Comparison of ENCODE assay signal across 19 cellular contexts in genomic region chr10:31343551-31343950, GRCh38. TPM values are rescaled to one million over a fixed set of nuclear protein-coding genes. Genes with fewer than 3 reads are reported as not detected.
A peak's percentile ranks its signal among the peaks of the same experiment; 100 is the strongest.
DNase-seq lines count a peak whose midpoint lies in the region; ATAC-seq and TF ChIP-seq lines count a peak whose summit lies in the region.
"Had no signal": no experiment of that assay in that cellular context is flagged by ENCODE, and none has a peak within 500 bp of the region (broad histone marks: within the 10 kb centered on the region; RNA-seq: fewer than 3 reads in every experiment).

No MANE protein-coding gene starts in this region.

- no peak for TF ChIP-seq POLR2A in right lobe of liver (IDR thresholded peaks at IDR 0.05)

- H3K27me3 ChIP-seq in left ventricle myocardium inferior (ENCODE audit: low read depth) = no peaks in the 10 kb centered on the region
- no peaks in the 10 kb centered on the region for H3K27me3 ChIP-seq in right atrium auricular region
- no peaks in the 10 kb centered on the region for H3K27me3 ChIP-seq in right lobe of liver

- intact Hi-C loops in left ventricle myocardium inferior (cut with micrococcal nuclease) (no loop called here), right lobe of liver (cut with DNase I) (no loop called here)

- ATAC-seq in right lobe of liver (peak; percentile 79 to 89 (median 83)), GM21526 (IDR thresholded peaks at IDR 0.05; ENCODE audit: low FRiP score, unreplicated experiment) (no peak), HG02884 (IDR thresholded peaks at IDR 0.05; ENCODE audit: unreplicated experiment) (no peak)

- peaks cover 84% of the 10 kb centered on the region for H3K4me1 ChIP-seq in left ventricle myocardium inferior
- peaks cover 0 to 42% of the 10 kb centered on the region in 2 donors for H3K4me1 ChIP-seq in right atrium auricular region
- peaks cover 0 to 28% (median 10%) of the 10 kb centered on the region in 4 donors for H3K4me1 ChIP-seq in right lobe of liver
- H3K4me1 ChIP-seq: Caco-2 had no signal

- H3K4me3 ChIP-seq in left ventricle myocardium inferior = no peak overlapping the region
- no peak overlapping the region for H3K4me3 ChIP-seq in right atrium auricular region
- no peak overlapping the region for H3K4me3 ChIP-seq in right lobe of liver

- DNase-seq in left ventricle myocardium inferior = no peak
- DNase-seq in right atrium auricular region (ENCODE audit: low spot score) = no peak
- peak; percentile 41 for DNase-seq in SK-N-DZ (ENCODE audit: low spot score)
- DNase-seq in right lobe of liver = no peak
- DNase-seq in GM10266 (ENCODE audit: extremely low spot score) = no peak
- DNase-seq: activated CD4-positive, alpha-beta T cell treated with anti-CD3 and anti-CD28 coated beads for 48 hours; AML-193; amygdala; Caco-2; foreskin melanocyte; NCI-H1092; NCI-H2029 treated with DMSO at 0.1 percent for 48 hours; NCI-H510A; stimulated activated CD4-positive, alpha-beta T cell treated with anti-CD3 and anti-CD28 coated beads, Interleukin-12 subunit alpha, Interleukin-12 subunit beta, amount 100 ng/mL, for 4 hours had no signal

- H3K36me3 ChIP-seq in left ventricle myocardium inferior = no peaks in the 10 kb centered on the region
- H3K36me3 ChIP-seq in right atrium auricular region = no peaks in the 10 kb centered on the region
- H3K36me3 ChIP-seq in right lobe of liver = no peaks in the 10 kb centered on the region

- H3K27ac ChIP-seq in left ventricle myocardium inferior (replicated peaks) = peak overlapping the region; percentile 14
- no peak overlapping the region for H3K27ac ChIP-seq in right atrium auricular region
- no peak overlapping the region for H3K27ac ChIP-seq in right lobe of liver
- H3K27ac ChIP-seq: epithelial cell of prostate, KMS-11, RWPE1 had no signal

- H3K9me3 ChIP-seq in left ventricle myocardium inferior (replicated peaks) (no peaks in the 10 kb centered on the region), right atrium auricular region (no peaks in the 10 kb centered on the region), right lobe of liver (no peaks in the 10 kb centered on the region)
- H3K9me3 ChIP-seq: Caco-2 had no signal

- TF ChIP-seq CTCF in left ventricle myocardium inferior (IDR thresholded peaks at IDR 0.05; ENCODE audit: borderline replicate concordance) (no peak), right atrium auricular region (IDR thresholded peaks at IDR 0.05) (no peak), right lobe of liver (IDR thresholded peaks at IDR 0.05) (no peak), GM10266 (IDR thresholded peaks at IDR 0.05; ENCODE audit: control insufficient read depth, insufficient read depth, low read depth, missing control alignments) (no peak)

- whole genome bisulfite sequencing in right lobe of liver (ENCODE audit: insufficient coverage, low coverage, low lambda C conversion rate, missing lambda C conversion rate) = 33% methylated on average over 5 of the region's 5 CpGs

RNA-seq across cellular contexts. Expression of gene ZEB1, which starts 24.5 kb away (rescaled TPM):
- total RNA-seq in left ventricle myocardium inferior (85.4 TPM), right atrium auricular region (10 to 100 TPM; 52.9 to 60.8 TPM), right lobe of liver (10 to 100 TPM in 5 of 6 experiments, 1 to 10 TPM in 1; 10.0 to 17.6 (median 13.6) TPM)
- polyA plus RNA-seq in SK-N-DZ (2014; cell fraction: cytosol; rRNA removed) = 17.8 and 21.6 TPM in 2 replicates
- 13.8 and 15.8 TPM in 2 replicates for polyA plus RNA-seq in SK-N-DZ (2014; cell fraction: nucleus; rRNA removed)
- total RNA-seq: Caco-2 had no signal

Comparison
In these comparisons a context has a peak if more than half of its experiments do, and no peak if none do; other contexts are left out.
1. ATAC-seq: peak in right lobe of liver (4 of 4); none in GM21526 (single experiment) and HG02884 (single experiment).